10 cellular contexts compared by ENCODE assay signal in the genomic region with DNA sequence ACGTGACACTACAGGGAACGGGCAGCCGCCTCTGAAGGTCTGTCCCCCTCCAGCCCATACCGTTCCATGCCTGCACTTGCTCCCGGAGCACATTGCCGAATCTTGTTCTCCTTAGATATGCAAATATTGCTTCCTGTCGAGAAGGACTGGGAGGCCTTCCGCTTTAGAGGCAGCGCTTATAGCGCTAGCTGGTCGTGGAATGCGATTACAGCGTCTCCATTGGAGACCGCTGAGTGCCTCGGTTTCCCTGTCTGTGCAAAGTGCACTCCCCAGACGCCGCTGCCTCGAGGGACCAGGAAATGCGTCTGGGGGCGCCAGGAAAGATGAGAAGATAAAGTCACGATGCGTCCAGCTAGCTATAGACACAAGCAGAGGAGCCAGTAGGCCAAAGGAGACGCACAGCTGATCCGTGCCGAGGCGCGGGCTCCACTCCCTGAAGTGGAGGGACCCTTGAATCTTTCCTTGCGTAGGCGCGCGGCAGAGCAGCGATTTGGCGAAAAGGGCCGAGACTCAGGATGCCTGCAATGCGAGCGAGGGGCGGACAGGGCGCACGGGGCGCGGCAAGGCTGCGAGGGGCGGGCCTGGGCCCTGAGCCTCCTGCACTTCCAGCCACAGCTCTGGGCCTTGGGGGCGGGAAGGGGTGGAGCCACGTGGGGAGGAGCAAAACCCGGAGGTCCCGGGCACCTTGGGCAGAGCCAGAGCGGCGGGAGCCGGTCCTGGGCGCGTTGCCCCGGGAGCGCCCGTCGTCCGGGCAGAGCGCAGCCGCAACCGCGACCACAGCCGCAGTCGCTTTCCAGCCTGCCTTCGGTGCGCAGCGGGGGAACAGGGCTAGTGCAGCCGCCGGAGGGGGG. TPM values are rescaled to one million over a fixed set of nuclear protein-coding genes. Genes with fewer than 3 reads are reported as not detected.
A peak's percentile ranks its signal among the peaks of the same experiment; 100 is the strongest.
DNase-seq lines count a peak whose midpoint lies in the region; ATAC-seq and TF ChIP-seq lines count a peak whose summit lies in the region.
"Had no signal": no experiment of that assay in that cellular context is flagged by ENCODE, and none has a peak within 500 bp of the region (broad histone marks: within the 10 kb centered on the region; RNA-seq: fewer than 3 reads in every experiment).

A gene (plus strand): TSS at position 692 of the 851 bp plus-strand sequence. CDS start 261 bp downstream, outside the sequence.

- H3K36me3 Mint-ChIP-seq in WTC11 (peaks cover 15% of the 10 kb centered on the region), osteocyte (ENCODE audit: unreplicated experiment) (no peaks in the 10 kb centered on the region)

- no peak for TF ChIP-seq POLR2A in adrenal gland (IDR thresholded peaks at IDR 0.05)

- H3K9me3 Mint-ChIP-seq in WTC11 (peaks cover 19% of the 10 kb centered on the region), osteocyte (ENCODE audit: unreplicated experiment) (peaks cover 3% of the 10 kb centered on the region)

- H3K27ac ChIP-seq in HUES48 (ENCODE audit: low read depth, low read length) (peak within 1 kb of the TSS; percentile 77), adrenal gland (no peak within 1 kb of the TSS)
- H3K27ac ChIP-seq: KMS-11, ovary had no signal

- H3K27me3 ChIP-seq in HUES48 (ENCODE audit: control insufficient read depth, insufficient read depth, low read length) (peaks cover 72% of the 10 kb centered on the region), adrenal gland (peaks cover 79% of the 10 kb centered on the region)
- H3K27me3 ChIP-seq: ovary had no signal

- ATAC-seq in WTC11: peak; percentile 87
- no peak for ATAC-seq in HG03439 (IDR thresholded peaks at IDR 0.05; ENCODE audit: unreplicated experiment)
- ATAC-seq in HG03095 (IDR thresholded peaks at IDR 0.05; ENCODE audit: unreplicated experiment): no peak

- CTCF ChIA-PET in WTC11 (lab: Charles Lee): interaction anchor here (0.8 to 5.4 kb wide), 10 partner anchors 10 to 720 kb away, joined by 3 to 39 read pairs (median 4); no protein-coding TSS in a partner anchor

- H3K36me3 ChIP-seq in HUES48 (ENCODE audit: control insufficient read depth, insufficient read depth, low read length) (no peaks in the 10 kb centered on the region), adrenal gland (replicated peaks in 1 of 2) (no peaks in the 10 kb centered on the region)
- H3K36me3 ChIP-seq: ovary had no signal

- H3K27me3 Mint-ChIP-seq in WTC11 (ENCODE audit: low read depth) (peaks cover 63% of the 10 kb centered on the region), osteocyte (ENCODE audit: unreplicated experiment) (peaks cover 87% of the 10 kb centered on the region)

- H3K9ac ChIP-seq in HUES48 (ENCODE audit: low read depth, low read length): peak within 1 kb of the TSS; percentile 55
- H3K9ac ChIP-seq: KMS-11 had no signal

- H3K4me3 Mint-ChIP-seq in WTC11 (peak within 1 kb of the TSS; percentile 81), osteocyte (ENCODE audit: unreplicated experiment) (peak within 1 kb of the TSS; percentile 61)

- H3K4me1 Mint-ChIP-seq in WTC11 (peaks cover 55% of the 10 kb centered on the region), osteocyte (ENCODE audit: unreplicated experiment) (peaks cover 7% of the 10 kb centered on the region)

- DNase-seq in EH (ENCODE audit: low read depth): peak; percentile 39
- DNase-seq in WTC11 (ENCODE audit: low spot score): peak; percentile 95
- DNase-seq in glomerular visceral epithelial cell (ENCODE audit: extremely low spot score): peak; percentile 87
- DNase-seq in osteocyte (ENCODE audit: extremely low spot score, unreplicated experiment): no peak
- no peak for DNase-seq in adrenal gland

- H3K4me3 ChIP-seq in HUES48 (ENCODE audit: low read depth, low read length): peak within 1 kb of the TSS; percentile 71
- H3K4me3 ChIP-seq in adrenal gland: peak within 1 kb of the TSS in 1 of 4 donors; percentile 11
- H3K4me3 ChIP-seq: ovary had no signal

- WGBS in adrenal gland, 4 donors: 2 to 6% (median 4%) methylated on average over 37 to 68 of the region's 68 CpGs

- POLR2A ChIA-PET in WTC11 (lab: Charles Lee): interaction anchor here (0.7 to 1.1 kb wide), 4 partner anchors 9 to 631 kb away, joined by 3 to 4 read pairs (median 4); a partner anchor contains a TSS

- H3K4me1 ChIP-seq in HUES48 (ENCODE audit: control insufficient read depth, insufficient read depth, low read length) (peaks cover 34% of the 10 kb centered on the region), adrenal gland (replicated peaks in 1 of 2) (peaks cover 4 to 21% of the 10 kb centered on the region in 2 donors)

- H3K9me3 ChIP-seq in HUES48 (ENCODE audit: control insufficient read depth, insufficient read depth, low read length) (no peaks in the 10 kb centered on the region), adrenal gland (replicated peaks in 1 of 3) (no peaks in the 10 kb centered on the region)
- H3K9me3 ChIP-seq: ovary had no signal

- H3K27ac Mint-ChIP-seq in WTC11 (peak within 1 kb of the TSS; percentile 96), osteocyte (ENCODE audit: unreplicated experiment) (no peak within 1 kb of the TSS)

- no peak for TF ChIP-seq CTCF in WTC11 (IDR thresholded peaks at IDR 0.05)
- no peak for TF ChIP-seq CTCF in osteocyte (IDR thresholded peaks at IDR 0.05)
- TF ChIP-seq CTCF in adrenal gland (IDR thresholded peaks at IDR 0.05): no peak

- intact Hi-C loops in adrenal gland (cut with DNase I): no loop called here

TF ChIP-seq in WTC11, 78 proteins besides CTCF, POLR2A, EP300 and RAD21 (continues in another document):
- TF ChIP-seq TEAD1 (CRISPR knock-in tag; IDR thresholded peaks at IDR 0.05) (peak; percentile 88; the same call in 1 of the 2 replicates), NR2C2 (CRISPR knock-in tag; IDR thresholded peaks at IDR 0.05) (0 out of 2 replicates have a peak, but pooled peaks have one; percentile 44), NFYB (CRISPR knock-in tag; conservative IDR thresholded peaks at IDR 0.05; ENCODE audit: low read depth) (peak; percentile 36; the same call in 1 of the 2 replicates), SP1 (CRISPR knock-in tag; conservative IDR thresholded peaks at IDR 0.05) (peak; percentile 93), NFE2L1 (CRISPR knock-in tag; IDR thresholded peaks at IDR 0.05) (peak; percentile 89; the same call in 1 of the 2 replicates)
- TF ChIP-seq, protein P1, sequence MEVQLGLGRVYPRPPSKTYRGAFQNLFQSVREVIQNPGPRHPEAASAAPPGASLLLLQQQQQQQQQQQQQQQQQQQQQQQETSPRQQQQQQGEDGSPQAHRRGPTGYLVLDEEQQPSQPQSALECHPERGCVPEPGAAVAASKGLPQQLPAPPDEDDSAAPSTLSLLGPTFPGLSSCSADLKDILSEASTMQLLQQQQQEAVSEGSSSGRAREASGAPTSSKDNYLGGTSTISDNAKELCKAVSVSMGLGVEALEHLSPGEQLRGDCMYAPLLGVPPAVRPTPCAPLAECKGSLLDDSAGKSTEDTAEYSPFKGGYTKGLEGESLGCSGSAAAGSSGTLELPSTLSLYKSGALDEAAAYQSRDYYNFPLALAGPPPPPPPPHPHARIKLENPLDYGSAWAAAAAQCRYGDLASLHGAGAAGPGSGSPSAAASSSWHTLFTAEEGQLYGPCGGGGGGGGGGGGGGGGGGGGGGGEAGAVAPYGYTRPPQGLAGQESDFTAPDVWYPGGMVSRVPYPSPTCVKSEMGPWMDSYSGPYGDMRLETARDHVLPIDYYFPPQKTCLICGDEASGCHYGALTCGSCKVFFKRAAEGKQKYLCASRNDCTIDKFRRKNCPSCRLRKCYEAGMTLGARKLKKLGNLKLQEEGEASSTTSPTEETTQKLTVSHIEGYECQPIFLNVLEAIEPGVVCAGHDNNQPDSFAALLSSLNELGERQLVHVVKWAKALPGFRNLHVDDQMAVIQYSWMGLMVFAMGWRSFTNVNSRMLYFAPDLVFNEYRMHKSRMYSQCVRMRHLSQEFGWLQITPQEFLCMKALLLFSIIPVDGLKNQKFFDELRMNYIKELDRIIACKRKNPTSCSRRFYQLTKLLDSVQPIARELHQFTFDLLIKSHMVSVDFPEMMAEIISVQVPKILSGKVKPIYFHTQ (CRISPR knock-in tag; IDR thresholded peaks at IDR 0.05): 0 out of 2 replicates have a peak, but pooled peaks have one; percentile 26
- TF ChIP-seq, protein P2, sequence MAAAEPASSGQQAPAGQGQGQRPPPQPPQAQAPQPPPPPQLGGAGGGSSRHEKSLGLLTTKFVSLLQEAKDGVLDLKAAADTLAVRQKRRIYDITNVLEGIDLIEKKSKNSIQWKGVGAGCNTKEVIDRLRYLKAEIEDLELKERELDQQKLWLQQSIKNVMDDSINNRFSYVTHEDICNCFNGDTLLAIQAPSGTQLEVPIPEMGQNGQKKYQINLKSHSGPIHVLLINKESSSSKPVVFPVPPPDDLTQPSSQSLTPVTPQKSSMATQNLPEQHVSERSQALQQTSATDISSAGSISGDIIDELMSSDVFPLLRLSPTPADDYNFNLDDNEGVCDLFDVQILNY (CRISPR knock-in tag; IDR thresholded peaks at IDR 0.05): peak; percentile 65
- TF ChIP-seq, protein P3, sequence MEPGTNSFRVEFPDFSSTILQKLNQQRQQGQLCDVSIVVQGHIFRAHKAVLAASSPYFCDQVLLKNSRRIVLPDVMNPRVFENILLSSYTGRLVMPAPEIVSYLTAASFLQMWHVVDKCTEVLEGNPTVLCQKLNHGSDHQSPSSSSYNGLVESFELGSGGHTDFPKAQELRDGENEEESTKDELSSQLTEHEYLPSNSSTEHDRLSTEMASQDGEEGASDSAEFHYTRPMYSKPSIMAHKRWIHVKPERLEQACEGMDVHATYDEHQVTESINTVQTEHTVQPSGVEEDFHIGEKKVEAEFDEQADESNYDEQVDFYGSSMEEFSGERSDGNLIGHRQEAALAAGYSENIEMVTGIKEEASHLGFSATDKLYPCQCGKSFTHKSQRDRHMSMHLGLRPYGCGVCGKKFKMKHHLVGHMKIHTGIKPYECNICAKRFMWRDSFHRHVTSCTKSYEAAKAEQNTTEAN (CRISPR knock-in tag; IDR thresholded peaks at IDR 0.05): peak; percentile 46; the same call in 1 of the 2 replicates
- TF ChIP-seq, protein P4, sequence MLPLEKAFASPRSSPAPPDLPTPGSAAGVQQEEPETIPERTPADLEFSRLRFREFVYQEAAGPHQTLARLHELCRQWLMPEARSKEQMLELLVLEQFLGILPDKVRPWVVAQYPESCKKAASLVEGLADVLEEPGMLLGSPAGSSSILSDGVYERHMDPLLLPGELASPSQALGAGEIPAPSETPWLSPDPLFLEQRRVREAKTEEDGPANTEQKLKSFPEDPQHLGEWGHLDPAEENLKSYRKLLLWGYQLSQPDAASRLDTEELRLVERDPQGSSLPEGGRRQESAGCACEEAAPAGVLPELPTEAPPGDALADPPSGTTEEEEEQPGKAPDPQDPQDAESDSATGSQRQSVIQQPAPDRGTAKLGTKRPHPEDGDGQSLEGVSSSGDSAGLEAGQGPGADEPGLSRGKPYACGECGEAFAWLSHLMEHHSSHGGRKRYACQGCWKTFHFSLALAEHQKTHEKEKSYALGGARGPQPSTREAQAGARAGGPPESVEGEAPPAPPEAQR (CRISPR knock-in tag; IDR thresholded peaks at IDR 0.05): no peak

RNA-seq across cellular contexts. Expression of the gene that starts here (rescaled TPM):
- 2.6 to 3.2 TPM (median 2.9 TPM) in 3 replicates for total RNA-seq in WTC11 (2021)
- not detected in 2 replicates for total RNA-seq in osteocyte
- total RNA-seq in adrenal gland: not detected
- under 1 TPM in 1 of 3 donors, not detected in 2; 0.07 TPM for polyA plus RNA-seq in adrenal gland

Comparison
In these comparisons a context has a peak if more than half of its experiments do, and no peak if none do; other contexts are left out.
1. DNase-seq: peak in EH (single experiment), WTC11 (single experiment) and glomerular visceral epithelial cell (single experiment); none in osteocyte (single experiment) and adrenal gland (0 of 7).